In the genomic region with DNA sequence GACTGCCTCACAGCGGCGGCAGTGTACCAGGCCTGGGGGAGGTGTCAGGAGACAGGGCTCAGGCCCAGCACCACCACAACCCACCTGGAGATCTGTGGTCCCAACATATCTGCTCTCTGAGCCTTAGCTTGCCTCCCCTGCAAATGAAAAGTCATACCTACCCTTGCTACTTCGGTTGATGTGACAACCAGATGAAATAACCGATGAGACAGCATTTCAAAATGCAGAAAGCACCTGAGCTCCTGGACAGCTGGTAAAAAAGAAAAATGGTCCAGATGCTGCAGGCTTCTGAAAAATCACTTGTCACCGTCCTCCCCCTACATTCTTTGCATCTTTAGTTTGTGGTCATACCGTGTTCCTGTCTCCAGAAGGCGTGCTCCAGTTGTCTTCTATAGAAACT, we compare ENCODE assay signal across 19 cellular contexts.
"Had no signal": no experiment of that assay in that cellular context is flagged by ENCODE, and none has a peak within 500 bp of the region (broad histone marks: within the 10 kb centered on the region; RNA-seq: fewer than 3 reads in every experiment).

No MANE protein-coding gene starts in this region.

- H3K4me1 ChIP-seq: gastrocnemius medialis, right atrium auricular region, sigmoid colon, uterus had no signal

- FAIRE-seq: islet of Langerhans had no signal

- H3K27ac ChIP-seq: dorsolateral prefrontal cortex, gastrocnemius medialis, heart right ventricle, neutrophil, right atrium auricular region, sigmoid colon, upper lobe of left lung, uterus had no signal

- H3K36me3 ChIP-seq: gastrocnemius medialis, heart right ventricle, neutrophil, right atrium auricular region, sigmoid colon, upper lobe of left lung, uterus had no signal

- DNase-seq: cortex of kidney; dorsolateral prefrontal cortex; effector CD8-positive, alpha-beta T cell; gastrocnemius medialis; heart right ventricle; hypothalamus; mucosa of descending colon; naive thymus-derived CD8-positive, alpha-beta T cell; posterior cingulate gyrus; sigmoid colon; stimulated activated CD4-positive, alpha-beta T cell treated with anti-CD3 and anti-CD28 coated beads, Interleukin-2, amount 100 ng/mL, for 24 hours; stimulated activated CD4-positive, alpha-beta T cell treated with anti-CD3 and anti-CD28 coated beads, Interleukin-4, amount 100 ng/mL, for 4 hours; stimulated activated naive B cell treated with anti-CD40 and anti-IgM and Interleukin-4, amounts not matched to agents 10 μg/mL and 1 μg/mL and 100 μg/mL, for 72 hours; uterus had no signal

- H3K9me3 Mint-ChIP-seq: naive thymus-derived CD8-positive, alpha-beta T cell had no signal

- ATAC-seq: gastrocnemius medialis; heart right ventricle; naive thymus-derived CD8-positive, alpha-beta T cell; stimulated activated naive B cell treated with anti-CD40 and anti-IgM and Interleukin-4, amounts not matched to agents 10 μg/mL and 1 μg/mL and 100 μg/mL, for 72 hours had no signal

- H3K27ac Mint-ChIP-seq: stimulated activated naive B cell treated with anti-CD40 and anti-IgM and Interleukin-4, amounts not matched to agents 10 μg/mL and 1 μg/mL and 100 μg/mL, for 72 hours had no signal

- H3K9me3 ChIP-seq: gastrocnemius medialis, heart right ventricle, mucosa of descending colon, neutrophil, right atrium auricular region, sigmoid colon, upper lobe of left lung, uterus had no signal

- H3K27me3 ChIP-seq: upper lobe of left lung, uterus had no signal

- H3K4me3 ChIP-seq: dorsolateral prefrontal cortex, gastrocnemius medialis, heart right ventricle, mucosa of descending colon, right atrium auricular region, sigmoid colon, skin epidermis, upper lobe of left lung, uterus had no signal

- H3K36me3 Mint-ChIP-seq: naive thymus-derived CD8-positive, alpha-beta T cell; stimulated activated naive B cell treated with anti-CD40 and anti-IgM and Interleukin-4, amounts not matched to agents 10 μg/mL and 1 μg/mL and 100 μg/mL, for 72 hours had no signal

- H3K4me3 Mint-ChIP-seq: stimulated activated naive B cell treated with anti-CD40 and anti-IgM and Interleukin-4, amounts not matched to agents 10 μg/mL and 1 μg/mL and 100 μg/mL, for 72 hours had no signal
